27 cellular contexts compared by ENCODE assay signal in the genomic region with DNA sequence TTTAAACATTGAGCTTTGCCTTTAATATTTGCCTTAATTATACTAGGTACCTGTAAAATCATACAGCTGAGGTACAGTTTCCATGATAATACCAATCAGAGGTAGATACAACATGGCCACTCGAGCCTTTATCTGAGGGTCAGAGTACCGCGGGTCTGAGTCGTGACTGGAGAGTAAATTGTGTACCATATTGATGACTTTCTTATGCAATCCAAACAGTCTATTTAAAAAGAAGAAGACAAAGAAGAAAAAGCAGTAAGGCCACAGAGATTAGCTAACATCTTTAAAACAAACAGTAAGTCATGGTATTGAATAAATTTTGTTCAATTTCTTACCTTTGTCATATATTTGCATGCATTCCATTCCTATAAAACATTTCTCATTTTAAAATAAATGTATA.
"Had no signal": no experiment of that assay in that cellular context is flagged by ENCODE, and none has a peak within 500 bp of the region (broad histone marks: within the 10 kb centered on the region; RNA-seq: fewer than 3 reads in every experiment).

No MANE protein-coding gene starts in this region.

- H3K4me1 ChIP-seq: left lung, neural progenitor cell, right atrium auricular region, sigmoid colon, spleen, uterus had no signal

- H2AFZ ChIP-seq: neural progenitor cell had no signal

- H3K4me3 ChIP-seq: left lung, lung, neural progenitor cell, ovary, right atrium auricular region, sigmoid colon, spleen, tibial nerve, uterus had no signal

- ATAC-seq: left cardiac atrium; left lung; natural killer cell; stimulated activated memory B cell treated with anti-CD40 and anti-IgM and Interleukin-4, amounts not matched to agents 10 μg/mL and 1 μg/mL and 100 μg/mL, for 72 hours; stimulated activated naive CD8-positive, alpha-beta T cell treated with anti-CD3 and anti-CD28 coated beads, Interleukin-15, amount 100 ng/mL, for 72 hours had no signal

- H3K36me3 Mint-ChIP-seq: natural killer cell had no signal

- H3K27ac Mint-ChIP-seq: mesothelial cell of epicardium; natural killer cell; nephron progenitor cell; neural progenitor cell; stimulated activated memory B cell treated with anti-CD40 and anti-IgM and Interleukin-4, amounts not matched to agents 10 μg/mL and 1 μg/mL and 100 μg/mL, for 72 hours; stimulated activated naive CD8-positive, alpha-beta T cell treated with anti-CD3 and anti-CD28 coated beads, Interleukin-15, amount 100 ng/mL, for 72 hours; type B pancreatic cell had no signal

- H3K9me3 Mint-ChIP-seq: mesothelial cell of epicardium; naive B cell; natural killer cell; nephron progenitor cell; neural progenitor cell; stimulated activated memory B cell treated with anti-CD40 and anti-IgM and Interleukin-4, amounts not matched to agents 10 μg/mL and 1 μg/mL and 100 μg/mL, for 72 hours; stimulated activated naive CD8-positive, alpha-beta T cell treated with anti-CD3 and anti-CD28 coated beads, Interleukin-15, amount 100 ng/mL, for 72 hours; type B pancreatic cell had no signal

- H3K4me1 Mint-ChIP-seq: mesothelial cell of epicardium; naive B cell; natural killer cell; nephron progenitor cell; neural progenitor cell; stimulated activated memory B cell treated with anti-CD40 and anti-IgM and Interleukin-4, amounts not matched to agents 10 μg/mL and 1 μg/mL and 100 μg/mL, for 72 hours; stimulated activated naive CD8-positive, alpha-beta T cell treated with anti-CD3 and anti-CD28 coated beads, Interleukin-15, amount 100 ng/mL, for 72 hours had no signal

- H3K36me3 ChIP-seq: neutrophil, ovary, uterus had no signal

- H3K27ac ChIP-seq: left lung, neural progenitor cell, neutrophil, ovary, right atrium auricular region, sigmoid colon, spleen, tibial nerve, uterus had no signal

- H3K4me3 Mint-ChIP-seq: mesothelial cell of epicardium; naive B cell; natural killer cell; nephron progenitor cell; neural progenitor cell; stimulated activated memory B cell treated with anti-CD40 and anti-IgM and Interleukin-4, amounts not matched to agents 10 μg/mL and 1 μg/mL and 100 μg/mL, for 72 hours; stimulated activated naive CD8-positive, alpha-beta T cell treated with anti-CD3 and anti-CD28 coated beads, Interleukin-15, amount 100 ng/mL, for 72 hours; type B pancreatic cell had no signal

- DNase-seq: hippocampal formation; kidney glomerular epithelial cell; left cardiac atrium; left lung; mesendoderm; naive B cell; natural killer cell; nephron progenitor cell; occipital lobe; ovary; sigmoid colon; small intestine; spleen; stimulated activated CD4-positive, alpha-beta T cell treated with anti-CD3 and anti-CD28 coated beads, Interleukin-4, amount 100 ng/mL, for 24 hours; stimulated activated naive CD4-positive, alpha-beta T cell treated with Interleukin-2 at 50 U/mL for 16 hours; stimulated activated naive CD8-positive, alpha-beta T cell treated with anti-CD3 and anti-CD28 coated beads, Interleukin-15, amount 100 ng/mL, for 72 hours; substantia nigra; uterus had no signal

- H3K9me3 ChIP-seq: left lung, neutrophil, ovary, right atrium auricular region, sigmoid colon, spleen, tibial nerve, uterus had no signal

- H3K9ac ChIP-seq: neural progenitor cell had no signal

- H3K27me3 ChIP-seq: left lung, neural progenitor cell, neutrophil, ovary, right atrium auricular region, sigmoid colon, spleen, tibial nerve, uterus had no signal

- H3K27me3 Mint-ChIP-seq: naive B cell; progenitor cell of endocrine pancreas; stimulated activated memory B cell treated with anti-CD40 and anti-IgM and Interleukin-4, amounts not matched to agents 10 μg/mL and 1 μg/mL and 100 μg/mL, for 72 hours; stimulated activated naive CD8-positive, alpha-beta T cell treated with anti-CD3 and anti-CD28 coated beads, Interleukin-15, amount 100 ng/mL, for 72 hours; type B pancreatic cell had no signal

- H3K4me2 ChIP-seq: neural progenitor cell had no signal
